ENCODE assay signal across 1 cellular context in genomic region chr2:119766944-119767343, GRCh38.
TF ChIP-seq lines count a peak whose summit lies in the region.

No MANE protein-coding gene starts in this region.

TF ChIP-seq in HepG2, 621 proteins besides CTCF, POLR2A, EP300 and RAD21:
- no peak for TF ChIP-seq FOXJ3 (CRISPR knock-in tag; IDR thresholded peaks at IDR 0.05; ENCODE audit: borderline replicate concordance)
- no peak for TF ChIP-seq ZNF678 (CRISPR knock-in tag; IDR thresholded peaks at IDR 0.05)
- no peak for TF ChIP-seq ZNF264 (CRISPR knock-in tag; IDR thresholded peaks at IDR 0.05)
- TF ChIP-seq SOX5 (CRISPR knock-in tag; IDR thresholded peaks at IDR 0.05; ENCODE audit: borderline replicate concordance), result no peak
- no peak for TF ChIP-seq ZNF468 (CRISPR knock-in tag; IDR thresholded peaks at IDR 0.05)
- no peak for TF ChIP-seq NAIF1 (CRISPR knock-in tag; IDR thresholded peaks at IDR 0.05; ENCODE audit: borderline replicate concordance)
- no peak for TF ChIP-seq ZNF34 (CRISPR knock-in tag; IDR thresholded peaks at IDR 0.05; ENCODE audit: borderline replicate concordance)
- no peak for TF ChIP-seq THAP8 (CRISPR knock-in tag; IDR thresholded peaks at IDR 0.05; ENCODE audit: borderline replicate concordance)
- TF ChIP-seq STAG1 (CRISPR knock-in tag; IDR thresholded peaks at IDR 0.05), result no peak
- no peak for TF ChIP-seq TRIM22 (IDR thresholded peaks at IDR 0.05)
